In genomic region chr17:78316115-78316866, GRCh38 we compare ENCODE assay signal across 1 cellular context.
TF ChIP-seq lines count a peak whose summit lies in the region.

No MANE protein-coding gene starts in this region.

TF ChIP-seq in K562, 482 proteins besides CTCF, POLR2A, EP300 and RAD21 (continued from another document and continues in another):
- no peak for TF ChIP-seq PATZ1 (CRISPR knock-in tag; IDR thresholded peaks at IDR 0.05; ENCODE audit: borderline replicate concordance)
- TF ChIP-seq FOXA3 (CRISPR knock-in tag; conservative IDR thresholded peaks at IDR 0.05 in 1 of 2, IDR thresholded peaks at IDR 0.05 in 1 of 2) = no peak
- TF ChIP-seq TGIF2 (CRISPR knock-in tag; IDR thresholded peaks at IDR 0.05) = no peak
- TF ChIP-seq POLR2G (IDR thresholded peaks at IDR 0.05; ENCODE audit: low read depth, low read length) = peak; percentile 36; the same call in 1 of the 2 replicates
- TF ChIP-seq ZBTB7A (IDR thresholded peaks at IDR 0.05; ENCODE audit: borderline replicate concordance, control insufficient read depth, low read depth, low read length) = peak; percentile 47; the same call in 1 of the 2 replicates
- no peak for TF ChIP-seq ZNF707 (CRISPR knock-in tag; conservative IDR thresholded peaks at IDR 0.05)
- no peak for TF ChIP-seq POLR2B (IDR thresholded peaks at IDR 0.05; ENCODE audit: low read depth, partially characterized antibody)
- no peak for TF ChIP-seq TSC22D4 (tag; IDR thresholded peaks at IDR 0.05)
- no peak for TF ChIP-seq BRF2 (IDR thresholded peaks at IDR 0.05; ENCODE audit: borderline replicate concordance, insufficient read depth, insufficient read length)
- peak; percentile 68 for TF ChIP-seq ZFX (CRISPR knock-in tag; IDR thresholded peaks at IDR 0.05)
- no peak for TF ChIP-seq MAZ (CRISPR knock-in tag; conservative IDR thresholded peaks at IDR 0.05 in 1 of 2, IDR thresholded peaks at IDR 0.05 in 1 of 2)
- TF ChIP-seq ZNF740 (CRISPR knock-in tag; IDR thresholded peaks at IDR 0.05) = no peak
- no peak for TF ChIP-seq ZNF740 (tag; IDR thresholded peaks at IDR 0.05)
- no peak for TF ChIP-seq SNIP1 (IDR thresholded peaks at IDR 0.05; ENCODE audit: low read depth)
- TF ChIP-seq CSDE1 (IDR thresholded peaks at IDR 0.05) = no peak
- no peak for TF ChIP-seq ATF4 (CRISPR knock-in tag; IDR thresholded peaks at IDR 0.05)
- peak; percentile 53; the same call in 1 of the 2 replicates for TF ChIP-seq MGA (IDR thresholded peaks at IDR 0.05)
- TF ChIP-seq SIX5 (IDR thresholded peaks at IDR 0.05; ENCODE audit: borderline replicate concordance in 1 of 2, insufficient read depth in 1 of 2, low read depth in 1 of 2, low read length in 2 of 2) = no peak
- no peak for TF ChIP-seq E2F4 (CRISPR knock-in tag; IDR thresholded peaks at IDR 0.05; ENCODE audit: low read depth)
- no peak for TF ChIP-seq SIRT6 (IDR thresholded peaks at IDR 0.05; ENCODE audit: low read depth, low read length)
- TF ChIP-seq POLR2H (tag; IDR thresholded peaks at IDR 0.05; ENCODE audit: low read depth) = no peak
- TF ChIP-seq TFAP4 (CRISPR knock-in tag; IDR thresholded peaks at IDR 0.05; ENCODE audit: borderline replicate concordance) = 0 out of 2 replicates have a peak, but pooled peaks have one; percentile 5
- no peak for TF ChIP-seq NFIX (CRISPR knock-in tag; IDR thresholded peaks at IDR 0.05; ENCODE audit: low read depth)
- TF ChIP-seq CREBBP (IDR thresholded peaks at IDR 0.05; ENCODE audit: low read depth, low read length) = no peak
- peak; percentile 57; the same call in 1 of the 2 replicates for TF ChIP-seq RBFOX2 (IDR thresholded peaks at IDR 0.05; ENCODE audit: low read depth, low read length)
- no peak for TF ChIP-seq LEF1 (IDR thresholded peaks at IDR 0.05)
- TF ChIP-seq HOMEZ (CRISPR knock-in tag; IDR thresholded peaks at IDR 0.05) = 0 out of 2 replicates have a peak, but pooled peaks have one; percentile 2
- TF ChIP-seq ZBTB1 (CRISPR knock-in tag; IDR thresholded peaks at IDR 0.05; ENCODE audit: borderline replicate concordance, low read depth) = no peak
- no peak for TF ChIP-seq HMGN3 (IDR thresholded peaks at IDR 0.05; ENCODE audit: borderline replicate concordance, extremely low read depth, insufficient read length, low read depth, low read length)
- no peak for TF ChIP-seq CBX1 (IDR thresholded peaks at IDR 0.05; ENCODE audit: low read depth)
- no peak for TF ChIP-seq SMARCA5 (IDR thresholded peaks at IDR 0.05)
- no peak for TF ChIP-seq ZNF695 (CRISPR knock-in tag; IDR thresholded peaks at IDR 0.05)
- TF ChIP-seq TCF7L2 (IDR thresholded peaks at IDR 0.05; ENCODE audit: low read depth, low read length) = no peak
- no peak for TF ChIP-seq CBFB (CRISPR knock-in tag; IDR thresholded peaks at IDR 0.05)
- TF ChIP-seq ZNF316 (IDR thresholded peaks at IDR 0.05) = no peak
- TF ChIP-seq FIP1L1 (IDR thresholded peaks at IDR 0.05; ENCODE audit: low read depth, low read length, poor library complexity, severe bottlenecking) = peak; percentile 33
- TF ChIP-seq WHSC1 (IDR thresholded peaks at IDR 0.05; ENCODE audit: low read length) = no peak
- no peak for TF ChIP-seq FOS (IDR thresholded peaks at IDR 0.05; ENCODE audit: extremely low read depth, insufficient read length)
- TF ChIP-seq TOE1 (IDR thresholded peaks at IDR 0.05; ENCODE audit: borderline replicate concordance) = no peak
- TF ChIP-seq TOE1 (CRISPR knock-in tag; IDR thresholded peaks at IDR 0.05; ENCODE audit: borderline replicate concordance, low read depth) = no peak
- TF ChIP-seq ZNF561 (CRISPR knock-in tag; conservative IDR thresholded peaks at IDR 0.05) = no peak
- TF ChIP-seq HDAC3 (IDR thresholded peaks at IDR 0.05; ENCODE audit: borderline replicate concordance, partially characterized antibody) = no peak
- TF ChIP-seq HMG20B (CRISPR knock-in tag; IDR thresholded peaks at IDR 0.05) = no peak
- 0 out of 2 replicates have a peak, but pooled peaks have one; percentile 1 for TF ChIP-seq TAF7 (tag; IDR thresholded peaks at IDR 0.05)
- TF ChIP-seq NR2F6 (CRISPR knock-in tag; IDR thresholded peaks at IDR 0.05) = no peak
- TF ChIP-seq PHF8 (IDR thresholded peaks at IDR 0.05; ENCODE audit: borderline replicate concordance, low read length) = no peak
- no peak for TF ChIP-seq SETDB1 (IDR thresholded peaks at IDR 0.05; ENCODE audit: low read length)
- no peak for TF ChIP-seq DMBX1 (CRISPR knock-in tag; IDR thresholded peaks at IDR 0.05; ENCODE audit: borderline replicate concordance)
- no peak for TF ChIP-seq BMI1 (IDR thresholded peaks at IDR 0.05; ENCODE audit: low read length)
